In the genomic region with DNA sequence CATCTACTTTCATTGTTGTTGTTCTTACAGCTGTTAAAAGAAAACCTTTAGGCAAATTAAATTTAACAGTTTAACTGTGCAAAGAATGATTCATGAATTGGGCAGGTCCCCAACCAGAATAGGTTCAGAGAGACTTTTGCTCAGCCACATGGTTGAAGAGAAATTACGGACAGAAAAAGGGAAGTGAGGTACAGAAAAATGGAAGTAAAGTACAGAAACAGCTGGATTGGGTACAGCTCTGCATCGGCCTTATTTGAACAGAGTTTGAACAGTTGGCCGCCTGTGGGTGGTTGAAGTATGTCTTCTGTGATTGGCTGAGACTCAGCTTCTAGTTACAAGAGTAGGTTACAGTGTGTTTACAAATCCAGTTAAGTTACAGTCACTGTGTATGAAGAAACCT, we compare ENCODE assay signal across 8 cellular contexts.
DNase-seq lines count a peak whose midpoint lies in the region; ATAC-seq, FAIRE-seq and TF ChIP-seq lines count a peak whose summit lies in the region.

No MANE protein-coding gene starts in this region.

- no peak overlapping the region for H3K27ac Mint-ChIP-seq in Caco-2 (ENCODE audit: unreplicated experiment)
- no peak overlapping the region for H3K27ac Mint-ChIP-seq in chondrocyte (ENCODE audit: unreplicated experiment)

- no peak overlapping the region for H2AFZ ChIP-seq in smooth muscle cell (ENCODE audit: low read depth)

- POLR2A ChIA-PET in Caco-2 (lab: Charles Lee), result no interaction called here

- no peaks in the 10 kb centered on the region for H4K20me1 ChIP-seq in smooth muscle cell (ENCODE audit: low read depth)

- peak; percentile 89 for ATAC-seq in HG03432 (IDR thresholded peaks at IDR 0.05; ENCODE audit: unreplicated experiment)

- intact Hi-C loops in Caco-2 (cut with micrococcal nuclease; ENCODE audit: unreplicated experiment), result no loop called here

- no peak for TF ChIP-seq CTCF in bronchial epithelial cell (IDR thresholded peaks at IDR 0.05; ENCODE audit: insufficient read depth, low read length, severe bottlenecking)
- TF ChIP-seq CTCF in smooth muscle cell (IDR thresholded peaks at IDR 0.05; ENCODE audit: borderline replicate concordance, insufficient read depth, poor library complexity, severe bottlenecking), result no peak
- TF ChIP-seq CTCF in Caco-2 (IDR thresholded peaks at IDR 0.05; ENCODE audit: insufficient read depth in 1 of 2, low read depth in 1 of 2, low read length in 1 of 2, severe bottlenecking in 1 of 2, unreplicated experiment in 1 of 2), result no peak
- no peak for TF ChIP-seq CTCF in chondrocyte (IDR thresholded peaks at IDR 0.05)

- H3K9me3 ChIP-seq in smooth muscle cell (replicated peaks; ENCODE audit: low read depth) (no peaks in the 10 kb centered on the region), Caco-2 (no peaks in the 10 kb centered on the region)

- peak; percentile 47 for DNase-seq in NCI-H2171 treated with DMSO at 0.1 percent for 48 hours (lab: John Stamatoyannopoulos, UW)
- DNase-seq in NCI-H2171 (lab: John Stamatoyannopoulos, UW), result no peak
- peak; percentile 34 for DNase-seq in bronchial epithelial cell (ENCODE audit: low read depth)
- no peak for DNase-seq in smooth muscle cell (lab: John Stamatoyannopoulos, UW; ENCODE audit: unreplicated experiment)
- DNase-seq in Caco-2, result no peak
- DNase-seq in chondrocyte (ENCODE audit: low spot score), result no peak
- DNase-seq in DMS114 treated with DMSO at 0.1 percent for 48 hours (lab: John Stamatoyannopoulos, UW; ENCODE audit: unreplicated experiment), result no peak

- FAIRE-seq in bronchial epithelial cell (lab: Jason Lieb, UNC), result no peak

- H3K4me3 Mint-ChIP-seq in Caco-2 (ENCODE audit: unreplicated experiment) (no peak overlapping the region), chondrocyte (ENCODE audit: unreplicated experiment) (no peak overlapping the region)

- no peaks in the 10 kb centered on the region for H3K36me3 ChIP-seq in bronchial epithelial cell (ENCODE audit: control insufficient read depth, insufficient read depth, low read length)
- no peaks in the 10 kb centered on the region for H3K36me3 ChIP-seq in smooth muscle cell (ENCODE audit: low read depth)
- H3K36me3 ChIP-seq in Caco-2 (ENCODE audit: control insufficient read depth, insufficient read depth, low read length), result no peaks in the 10 kb centered on the region

- WGBS in smooth muscle cell (ENCODE audit: low lambda C conversion rate), result 76% methylated on average over 3 of the region's 3 CpGs

- no peaks in the 10 kb centered on the region for H3K79me2 ChIP-seq in smooth muscle cell (ENCODE audit: low read depth)

- no peak overlapping the region for H3K4me2 ChIP-seq in smooth muscle cell

- no TSS peak for BruUV-seq in Caco-2 (replicated peaks; lab: Mats Ljungman, UMichigan)

- CTCF ChIA-PET in Caco-2 (lab: Charles Lee), result no interaction called here

- no peak overlapping the region for H3K9ac ChIP-seq in smooth muscle cell (ENCODE audit: low read depth)

- H3K9me3 Mint-ChIP-seq in Caco-2 (ENCODE audit: unreplicated experiment) (no peaks in the 10 kb centered on the region), chondrocyte (ENCODE audit: low read depth) (peaks cover 2% of the 10 kb centered on the region)

- H3K36me3 Mint-ChIP-seq in Caco-2 (ENCODE audit: insufficient read depth, unreplicated experiment) (no peaks in the 10 kb centered on the region), chondrocyte (ENCODE audit: low read depth) (no peaks in the 10 kb centered on the region)

- H3K4me1 Mint-ChIP-seq in Caco-2 (ENCODE audit: low read depth, unreplicated experiment) (no peaks in the 10 kb centered on the region), chondrocyte (ENCODE audit: low read depth) (peaks cover 31% of the 10 kb centered on the region)

- H3K27me3 ChIP-seq in bronchial epithelial cell (ENCODE audit: control insufficient read depth, insufficient read depth, low read length) (no peaks in the 10 kb centered on the region), smooth muscle cell (ENCODE audit: low read depth) (no peaks in the 10 kb centered on the region), Caco-2 (replicated peaks; ENCODE audit: control insufficient read depth, insufficient read depth, low read length) (no peaks in the 10 kb centered on the region)

- H3F3A ChIP-seq in smooth muscle cell (ENCODE audit: low read depth), result peaks cover 12% of the 10 kb centered on the region

- no peak overlapping the region for H3K4me3 ChIP-seq in bronchial epithelial cell (ENCODE audit: low read depth, low read length)
- no peak overlapping the region for H3K4me3 ChIP-seq in smooth muscle cell
- H3K4me3 ChIP-seq in Caco-2 (ENCODE audit: low read depth, low read length), result no peak overlapping the region

- peaks cover 16% of the 10 kb centered on the region for H3K4me1 ChIP-seq in smooth muscle cell (ENCODE audit: low read depth)
- H3K4me1 ChIP-seq in Caco-2, result no peaks in the 10 kb centered on the region

- H3K27ac ChIP-seq in smooth muscle cell (ENCODE audit: low read depth), result peak overlapping the region; percentile 86

- no peaks in the 10 kb centered on the region for H3K27me3 Mint-ChIP-seq in Caco-2 (ENCODE audit: insufficient read depth, unreplicated experiment)
- no peaks in the 10 kb centered on the region for H3K27me3 Mint-ChIP-seq in chondrocyte (ENCODE audit: low read depth)

Comparison
In these comparisons a context has a peak if more than half of its experiments do, and no peak if none do; other contexts are left out.
1. DNase-seq: peak in NCI-H2171 treated with DMSO at 0.1 percent for 48 hours (single experiment) and bronchial epithelial cell (single experiment); none in NCI-H2171 (single experiment), smooth muscle cell (single experiment), Caco-2 (0 of 2), chondrocyte (single experiment) and DMS114 treated with DMSO at 0.1 percent for 48 hours (single experiment).